In the genomic region with DNA sequence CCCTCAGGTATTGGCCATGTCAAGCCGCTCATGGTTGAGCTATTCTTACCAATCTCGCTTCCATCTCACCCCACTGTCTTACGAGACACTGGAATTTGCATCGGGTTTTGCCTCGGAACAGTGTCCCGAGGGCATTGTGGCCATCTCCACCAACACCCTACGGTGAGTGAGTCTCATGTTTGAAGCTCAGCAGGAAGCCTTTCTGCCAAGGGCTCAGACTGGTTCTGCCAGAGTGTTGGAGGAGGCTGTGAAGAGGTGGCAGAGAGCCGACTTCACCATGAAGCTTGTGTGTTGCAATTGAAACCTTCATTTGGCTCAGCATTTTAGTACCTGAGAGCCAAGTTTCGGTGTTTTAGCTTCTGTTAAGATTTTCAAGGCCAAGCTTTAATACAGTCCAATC, we compare ENCODE assay signal across 18 cellular contexts. TPM values are rescaled to one million over a fixed set of nuclear protein-coding genes. Genes with fewer than 3 reads are reported as not detected.
A peak's percentile ranks its signal among the peaks of the same experiment; 100 is the strongest.
DNase-seq lines count a peak whose midpoint lies in the region; ATAC-seq, FAIRE-seq and TF ChIP-seq lines count a peak whose summit lies in the region.
"Had no signal": no experiment of that assay in that cellular context is flagged by ENCODE, and none has a peak within 500 bp of the region (broad histone marks: within the 10 kb centered on the region; RNA-seq: fewer than 3 reads in every experiment).

No MANE protein-coding gene starts in this region.

- peaks cover 5% of the 10 kb centered on the region for H4K20me1 ChIP-seq in keratinocyte (ENCODE audit: control insufficient read depth, extremely low read depth, insufficient read depth, low read length)

- TF ChIP-seq EP300 in Ishikawa (IDR thresholded peaks at IDR 0.05; ENCODE audit: borderline replicate concordance) = no peak; the same call in 1 of the 2 replicates

- no peak for FAIRE-seq in keratinocyte (lab: Jason Lieb, UNC)

- H3K9me3 Mint-ChIP-seq in activated CD4-positive, alpha-beta memory T cell treated with anti-CD3 and anti-CD28 coated beads, Interleukin-2, amount 10 ng/mL, durations not matched to agents 7 days and 5 days = no peaks in the 10 kb centered on the region
- H3K9me3 Mint-ChIP-seq: nephron progenitor cell had no signal

- 33 to 71% (median 38%) methylated on average over 9 of the region's 9 CpGs for WGBS in psoas muscle, 3 donors

- TF ChIP-seq CTCF in keratinocyte (optimal IDR thresholded peaks at IDR 0.05 in 1 of 3, IDR thresholded peaks at IDR 0.05 in 1 of 3, conservative IDR thresholded peaks at IDR 0.05 in 1 of 3; ENCODE audit: extremely low read depth in 1 of 3, insufficient read depth in 2 of 3, low read length in 3 of 3) = no peak
- TF ChIP-seq CTCF in psoas muscle (IDR thresholded peaks at IDR 0.05) = no peak
- TF ChIP-seq CTCF in GM13976 (IDR thresholded peaks at IDR 0.05; ENCODE audit: borderline replicate concordance, control extremely low read depth, extremely low read depth, insufficient read depth, missing control alignments) = no peak
- TF ChIP-seq CTCF in uterus (IDR thresholded peaks at IDR 0.05) = no peak

- H3K4me2 ChIP-seq in keratinocyte (ENCODE audit: control insufficient read depth, extremely low read depth, insufficient read depth, low read depth, low read length) = no peak overlapping the region

- peaks cover 27 to 68% of the 10 kb centered on the region in 2 experiments for H3K36me3 ChIP-seq in keratinocyte (ENCODE audit: control insufficient read depth in 2 of 2, extremely low read depth in 1 of 2, insufficient read depth in 2 of 2, low read length in 2 of 2)
- peaks cover 42 to 100% of the 10 kb centered on the region in 2 donors for H3K36me3 ChIP-seq in psoas muscle (ENCODE audit: insufficient read depth in 1 of 2, low read depth in 1 of 2)
- no peaks in the 10 kb centered on the region for H3K36me3 ChIP-seq in uterus

- in situ Hi-C loops in T47D (cut with HindIII; ENCODE audit: low pct_unique_long_range_greater_than_20kb, low sequenced_read_pairs) (no loop called here), GM13976 (cut with MboI; ENCODE audit: low sequenced_read_pairs, unreplicated experiment) (no loop called here)

- H3K27ac Mint-ChIP-seq in activated CD4-positive, alpha-beta memory T cell treated with anti-CD3 and anti-CD28 coated beads, Interleukin-2, amount 10 ng/mL, durations not matched to agents 7 days and 5 days = no peak overlapping the region
- H3K27ac Mint-ChIP-seq: activated CD4-positive, alpha-beta T cell treated with anti-CD3 and anti-CD28 coated beads for 36 hours; nephron progenitor cell had no signal

- no peaks in the 10 kb centered on the region for H3K9me1 ChIP-seq in keratinocyte (ENCODE audit: control insufficient read depth, extremely low read depth, insufficient read depth, low read length)

- DNase-seq in T47D (ENCODE audit: low read depth in 1 of 2, low spot score in 1 of 2) (peak; percentile 49 to 91), keratinocyte (ENCODE audit: low read depth, low spot score) (no peak), psoas muscle (peak in 1 of 2 donors; percentile 64), GM13976 (ENCODE audit: low spot score) (no peak), uterus (no peak)
- no peak for DNase-seq in activated CD4-positive, alpha-beta memory T cell treated with anti-CD3 and anti-CD28 coated beads, Interleukin-2, amount 10 ng/mL, durations not matched to agents 7 days and 5 days
- DNase-seq: activated CD4-positive, alpha-beta T cell treated with anti-CD3 and anti-CD28 coated beads for 36 hours; activated T-cell treated with anti-CD3 and anti-CD28 coated beads, Interleukin-2, amount 50 U/mL, for 1 hour; BE2C; effector CD8-positive, alpha-beta T cell; HCEC 1CT; mesendoderm; nephron progenitor cell; testis had no signal

- peaks cover 6% of the 10 kb centered on the region for H3K79me2 ChIP-seq in keratinocyte (ENCODE audit: control insufficient read depth, insufficient read depth, low read length)

- no peaks in the 10 kb centered on the region for H3K27me3 Mint-ChIP-seq in activated CD4-positive, alpha-beta memory T cell treated with anti-CD3 and anti-CD28 coated beads, Interleukin-2, amount 10 ng/mL, durations not matched to agents 7 days and 5 days
- H3K27me3 Mint-ChIP-seq: activated CD4-positive, alpha-beta T cell treated with anti-CD3 and anti-CD28 coated beads for 36 hours had no signal

- peaks cover 82% of the 10 kb centered on the region for H3K36me3 Mint-ChIP-seq in activated CD4-positive, alpha-beta memory T cell treated with anti-CD3 and anti-CD28 coated beads, Interleukin-2, amount 10 ng/mL, durations not matched to agents 7 days and 5 days (ENCODE audit: low read depth)

- no peak overlapping the region for H3K4me3 Mint-ChIP-seq in activated CD4-positive, alpha-beta memory T cell treated with anti-CD3 and anti-CD28 coated beads, Interleukin-2, amount 10 ng/mL, durations not matched to agents 7 days and 5 days
- H3K4me3 Mint-ChIP-seq: activated CD4-positive, alpha-beta T cell treated with anti-CD3 and anti-CD28 coated beads for 36 hours; nephron progenitor cell had no signal

- no peak for TF ChIP-seq POLR2A in uterus (IDR thresholded peaks at IDR 0.05)

- TF ChIP-seq RAD21 in Ishikawa (IDR thresholded peaks at IDR 0.05; ENCODE audit: low read depth) = no peak

- H3K4me3 ChIP-seq in keratinocyte (ENCODE audit: control insufficient read depth in 2 of 3, extremely low read depth in 1 of 3, insufficient read depth in 2 of 3, low read depth in 1 of 3, low read length in 3 of 3) (no peak overlapping the region), psoas muscle (no peak overlapping the region), uterus (no peak overlapping the region)
- H3K4me3 ChIP-seq: testis had no signal

- H3K4me1 ChIP-seq in keratinocyte (ENCODE audit: control insufficient read depth, extremely low read depth, insufficient read depth, low read length) = peaks cover 2% of the 10 kb centered on the region
- peaks cover 8% of the 10 kb centered on the region for H3K4me1 ChIP-seq in psoas muscle
- no peaks in the 10 kb centered on the region for H3K4me1 ChIP-seq in uterus
- H3K4me1 ChIP-seq: BE2C, testis had no signal

- peak overlapping the region; percentile 28 for H3K27ac ChIP-seq in keratinocyte (ENCODE audit: control insufficient read depth, insufficient read depth, low read length)
- H3K27ac ChIP-seq in psoas muscle = peak overlapping the region; percentile 65
- no peak overlapping the region for H3K27ac ChIP-seq in uterus
- H3K27ac ChIP-seq: testis had no signal

- no peak overlapping the region for H3K9ac ChIP-seq in keratinocyte (ENCODE audit: control insufficient read depth, extremely low read depth, insufficient read depth, low read length)

- peak; percentile 62 to 88 (median 74) for ATAC-seq in psoas muscle
- ATAC-seq in GM18498 (IDR thresholded peaks at IDR 0.05; ENCODE audit: unreplicated experiment) = no peak
- ATAC-seq: activated CD4-positive, alpha-beta T cell treated with anti-CD3 and anti-CD28 coated beads for 36 hours; Right ventricle myocardium inferior; sciatic nerve had no signal

- H3K4me1 Mint-ChIP-seq in activated CD4-positive, alpha-beta memory T cell treated with anti-CD3 and anti-CD28 coated beads, Interleukin-2, amount 10 ng/mL, durations not matched to agents 7 days and 5 days = peaks cover 10% of the 10 kb centered on the region
- H3K4me1 Mint-ChIP-seq: activated CD4-positive, alpha-beta T cell treated with anti-CD3 and anti-CD28 coated beads for 36 hours; nephron progenitor cell had no signal

- intact Hi-C loops in psoas muscle (cut with DNase I) = no loop called here
- intact Hi-C loops in uterus (cut with DNase I; ENCODE audit: low total_unique reads) = no loop called here

- H3K9me3 ChIP-seq in keratinocyte (ENCODE audit: control insufficient read depth, low read depth, low read length) (no peaks in the 10 kb centered on the region), psoas muscle (no peaks in the 10 kb centered on the region), uterus (no peaks in the 10 kb centered on the region)
- H3K9me3 ChIP-seq: BE2C, testis had no signal

- dilution Hi-C loops in keratinocyte (cut with MboI; ENCODE audit: extremely low pct_ligation_motif_present, low sequenced_read_pairs) = no loop called here

- CTCF ChIA-PET in activated CD4-positive, alpha-beta memory T cell treated with anti-CD3 and anti-CD28 coated beads, Interleukin-2, amount 10 ng/mL, durations not matched to agents 7 days and 5 days (lab: Charles Lee) = interaction anchor here (1.5 kb wide), 1 partner anchor 53 kb away, joined by 5 read pairs; no protein-coding TSS in a partner anchor

- POLR2A ChIA-PET in activated CD4-positive, alpha-beta memory T cell treated with anti-CD3 and anti-CD28 coated beads, Interleukin-2, amount 10 ng/mL, durations not matched to agents 7 days and 5 days (lab: Charles Lee) = interaction anchor here (0.8 to 1.0 kb wide), 2 partner anchors 8 to 10 kb away, joined by 3 read pairs; no protein-coding TSS in a partner anchor

- H2AFZ ChIP-seq in keratinocyte (ENCODE audit: control insufficient read depth, low read length) = no peak overlapping the region

- no peaks in the 10 kb centered on the region for H3K27me3 ChIP-seq in keratinocyte (ENCODE audit: control insufficient read depth, extremely low read depth, insufficient read depth, low read length)
- H3K27me3 ChIP-seq in psoas muscle (ENCODE audit: insufficient read depth in 3 of 3, low read length in 2 of 3) = no peaks in the 10 kb centered on the region
- no peaks in the 10 kb centered on the region for H3K27me3 ChIP-seq in uterus
- H3K27me3 ChIP-seq: BE2C, testis had no signal

RNA-seq across cellular contexts. Expression of a gene that starts 38.0 kb away (rescaled TPM):
- polyA plus RNA-seq in keratinocyte = 88.0 to 142 TPM (median 92.6 TPM) in 3 replicates
- polyA plus RNA-seq in keratinocyte (2011; ENCODE audit: low read depth) = 81.6 TPM
- 75.8 and 94.4 TPM in 2 replicates for polyA plus RNA-seq in keratinocyte (2011; cell fraction: cytosol; rRNA removed)
- 212 and 248 TPM in 2 replicates for polyA plus RNA-seq in keratinocyte (2011; cell fraction: nucleus; rRNA removed)
- polyA plus RNA-seq in keratinocyte (2012; ENCODE audit: low replicate concordance) = 138 and 144 TPM in 2 replicates
- polyA minus RNA-seq in keratinocyte = 163 to 289 TPM (median 171 TPM) in 3 replicates
- 58.1 TPM for polyA minus RNA-seq in keratinocyte (2011; cell fraction: cytosol; rRNA and poly(A)+ RNA removed)
- polyA minus RNA-seq in keratinocyte (2011; cell fraction: nucleus; rRNA and poly(A)+ RNA removed) = 83.0 and 225 TPM in 2 replicates
- total RNA-seq in psoas muscle = 100 to 1,000 TPM; 145 to 178 (median 157) TPM
- 100 to 1,000 TPM in 1 of 3 donors, 10 to 100 TPM in 2; 50.0 to 117 (median 59.9) TPM for polyA plus RNA-seq in psoas muscle
- total RNA-seq in activated CD4-positive, alpha-beta memory T cell treated with anti-CD3 and anti-CD28 coated beads, Interleukin-2, amount 10 ng/mL, durations not matched to agents 7 days and 5 days = 100 to 1,000 TPM; 329 to 332 TPM
- 100 to 1,000 TPM in 2 of 4 donors, 10 to 100 TPM in 2; 24.3 to 244 (median 145) TPM for total RNA-seq in uterus

RNA-seq across cellular contexts. Expression of a gene that starts 38.3 kb away (rescaled TPM):
- polyA plus RNA-seq in keratinocyte = 36.8 to 38.9 TPM (median 38.4 TPM) in 3 replicates
- 19.3 TPM for polyA plus RNA-seq in keratinocyte (2011; ENCODE audit: low read depth)
- 25.9 and 26.4 TPM in 2 replicates for polyA plus RNA-seq in keratinocyte (2011; cell fraction: cytosol; rRNA removed)
- 47.5 and 54.9 TPM in 2 replicates for polyA plus RNA-seq in keratinocyte (2011; cell fraction: nucleus; rRNA removed)
- 27.6 and 34.8 TPM in 2 replicates for polyA plus RNA-seq in keratinocyte (2012; ENCODE audit: low replicate concordance)
- polyA minus RNA-seq in keratinocyte = 38.4 to 48.8 TPM (median 42.5 TPM) in 3 replicates
- 35.5 TPM for polyA minus RNA-seq in keratinocyte (2011; cell fraction: cytosol; rRNA and poly(A)+ RNA removed)
- 21.7 and 26.7 TPM in 2 replicates for polyA minus RNA-seq in keratinocyte (2011; cell fraction: nucleus; rRNA and poly(A)+ RNA removed)
- 10 to 100 TPM; 41.7 to 77.8 (median 64.9) TPM for total RNA-seq in psoas muscle
- polyA plus RNA-seq in psoas muscle = 10 to 100 TPM; 29.1 to 80.3 (median 41.4) TPM
- 10 to 100 TPM; 71.2 to 71.4 TPM for total RNA-seq in activated CD4-positive, alpha-beta memory T cell treated with anti-CD3 and anti-CD28 coated beads, Interleukin-2, amount 10 ng/mL, durations not matched to agents 7 days and 5 days
- 100 to 1,000 TPM in 1 of 4 donors, 10 to 100 TPM in 3; 33.3 to 137 (median 67.1) TPM for total RNA-seq in uterus

Comparison
In these comparisons a context has a peak if more than half of its experiments do, and no peak if none do; other contexts are left out.
1. DNase-seq: peak in T47D (2 of 2); none in keratinocyte (single experiment), GM13976 (single experiment), activated CD4-positive, alpha-beta memory T cell treated with anti-CD3 and anti-CD28 coated beads, Interleukin-2, amount 10 ng/mL, durations not matched to agents 7 days and 5 days (single experiment) and uterus (0 of 2).
2. H3K27ac ChIP-seq: peak in keratinocyte (single experiment) and psoas muscle (single experiment); none in uterus (0 of 2).